In genomic region chr6:29751480-29751879, GRCh38 we compare ENCODE assay signal across 11 cellular contexts. TPM values are rescaled to one million over a fixed set of nuclear protein-coding genes. Genes with fewer than 3 reads are reported as not detected.
DNase-seq lines count a peak whose midpoint lies in the region; ATAC-seq lines count a peak whose summit lies in the region.
"Had no signal": no experiment of that assay in that cellular context is flagged by ENCODE, and none has a peak within 500 bp of the region (broad histone marks: within the 10 kb centered on the region; RNA-seq: fewer than 3 reads in every experiment).

No MANE protein-coding gene starts in this region.

- H3K27ac Mint-ChIP-seq in activated naive CD8-positive, alpha-beta T cell, result no peak overlapping the region
- H3K27ac Mint-ChIP-seq in activated naive CD8-positive, alpha-beta T cell treated with anti-CD3 and anti-CD28 coated beads, Interleukin-2, amount 50 U/mL, for 24 hours, result no peak overlapping the region
- no peak overlapping the region for H3K27ac Mint-ChIP-seq in activated CD4-positive, alpha-beta memory T cell treated with anti-CD3 and anti-CD28 coated beads for 36 hours

- H3K9me3 ChIP-seq in iPS-15b (ENCODE audit: control insufficient read depth, insufficient read depth, low read length), result no peaks in the 10 kb centered on the region
- no peaks in the 10 kb centered on the region for H3K9me3 ChIP-seq in subcutaneous abdominal adipose tissue (ENCODE audit: control insufficient read depth in 5 of 5, low read length in 5 of 5)

- no peak for ATAC-seq in activated naive CD8-positive, alpha-beta T cell treated with anti-CD3 and anti-CD28 coated beads, Interleukin-2, amount 50 U/mL, for 24 hours

- H3K27me3 Mint-ChIP-seq in activated naive CD8-positive, alpha-beta T cell, result no peaks in the 10 kb centered on the region
- peaks cover 4% of the 10 kb centered on the region for H3K27me3 Mint-ChIP-seq in activated naive CD8-positive, alpha-beta T cell treated with anti-CD3 and anti-CD28 coated beads, Interleukin-2, amount 50 U/mL, for 24 hours
- peaks cover 7% of the 10 kb centered on the region for H3K27me3 Mint-ChIP-seq in activated CD4-positive, alpha-beta memory T cell treated with anti-CD3 and anti-CD28 coated beads for 36 hours

- DNase-seq in activated naive CD8-positive, alpha-beta T cell treated with anti-CD3 and anti-CD28 coated beads, Interleukin-2, amount 50 U/mL, for 24 hours, result no peak
- no peak for DNase-seq in activated CD4-positive, alpha-beta memory T cell treated with anti-CD3 and anti-CD28 coated beads for 36 hours
- DNase-seq in NCI-H1694 (lab: John Stamatoyannopoulos, UW) (no peak), pons (ENCODE audit: low spot score) (no peak), AG08395 (ENCODE audit: low spot score) (no peak)
- DNase-seq: activated CD4-positive, alpha-beta T cell treated with anti-CD3 and anti-CD28 coated beads, Interleukin-2, amount 50 U/mL, for 48 hours; NCI-H345; retina had no signal

- H3K4me1 Mint-ChIP-seq in activated naive CD8-positive, alpha-beta T cell (ENCODE audit: low read depth), result peaks cover 40% of the 10 kb centered on the region
- peaks cover 34% of the 10 kb centered on the region for H3K4me1 Mint-ChIP-seq in activated naive CD8-positive, alpha-beta T cell treated with anti-CD3 and anti-CD28 coated beads, Interleukin-2, amount 50 U/mL, for 24 hours
- H3K4me1 Mint-ChIP-seq in activated CD4-positive, alpha-beta memory T cell treated with anti-CD3 and anti-CD28 coated beads for 36 hours (ENCODE audit: low read depth), result peaks cover 28% of the 10 kb centered on the region

- no peak overlapping the region for H3K9ac ChIP-seq in iPS-15b (ENCODE audit: low read depth, low read length)
- H3K9ac ChIP-seq in subcutaneous abdominal adipose tissue (ENCODE audit: low read length in 5 of 5), result peak overlapping the region in 1 of 5 donors; percentile 82

- no peaks in the 10 kb centered on the region for H3K36me3 ChIP-seq in iPS-15b (ENCODE audit: control insufficient read depth, insufficient read depth, low read length)
- no peaks in the 10 kb centered on the region for H3K36me3 ChIP-seq in subcutaneous abdominal adipose tissue (ENCODE audit: control insufficient read depth in 5 of 5, insufficient read depth in 5 of 5, low read length in 5 of 5)

- intact Hi-C loops in activated CD4-positive, alpha-beta memory T cell treated with anti-CD3 and anti-CD28 coated beads for 36 hours (cut with micrococcal nuclease), result loop anchor here (5.0 kb wide), 2 partner anchors 76 to 216 kb away; partner anchors contain the start of gene HLA-G

- H3K27ac ChIP-seq in subcutaneous abdominal adipose tissue (ENCODE audit: low read depth, low read length), result peak overlapping the region; percentile 90

- CTCF ChIA-PET in activated CD4-positive, alpha-beta memory T cell treated with anti-CD3 and anti-CD28 coated beads for 36 hours (lab: Charles Lee), result interaction anchor here (0.6 to 8.7 kb wide), 9 partner anchors 16 to 102 kb away, joined by 3 to 103 read pairs (median 4); no protein-coding TSS in a partner anchor

- H3K4me3 Mint-ChIP-seq in activated naive CD8-positive, alpha-beta T cell, result peak overlapping the region; percentile 92
- H3K4me3 Mint-ChIP-seq in activated naive CD8-positive, alpha-beta T cell treated with anti-CD3 and anti-CD28 coated beads, Interleukin-2, amount 50 U/mL, for 24 hours, result no peak overlapping the region
- peak overlapping the region; percentile 90 for H3K4me3 Mint-ChIP-seq in activated CD4-positive, alpha-beta memory T cell treated with anti-CD3 and anti-CD28 coated beads for 36 hours

- H3K9me3 Mint-ChIP-seq in activated naive CD8-positive, alpha-beta T cell (ENCODE audit: low read depth), result no peaks in the 10 kb centered on the region
- no peaks in the 10 kb centered on the region for H3K9me3 Mint-ChIP-seq in activated naive CD8-positive, alpha-beta T cell treated with anti-CD3 and anti-CD28 coated beads, Interleukin-2, amount 50 U/mL, for 24 hours
- no peaks in the 10 kb centered on the region for H3K9me3 Mint-ChIP-seq in activated CD4-positive, alpha-beta memory T cell treated with anti-CD3 and anti-CD28 coated beads for 36 hours

- H3K4me3 ChIP-seq in iPS-15b (ENCODE audit: low read depth, low read length), result peak overlapping the region; percentile 68
- peak overlapping the region in 2 of 5 donors; percentile 59 to 72 for H3K4me3 ChIP-seq in subcutaneous abdominal adipose tissue (ENCODE audit: low read depth in 1 of 5, low read length in 5 of 5)

- POLR2A ChIA-PET in activated CD4-positive, alpha-beta memory T cell treated with anti-CD3 and anti-CD28 coated beads for 36 hours (lab: Charles Lee), result interaction anchor here (0.9 kb wide), 1 partner anchor 309 kb away, joined by 3 read pairs; the partner anchor contains the start of gene POLR1H

- peaks cover 76% of the 10 kb centered on the region for H3K27me3 ChIP-seq in iPS-15b (ENCODE audit: control insufficient read depth, insufficient read depth, low read length)
- H3K27me3 ChIP-seq in subcutaneous abdominal adipose tissue (ENCODE audit: control insufficient read depth in 5 of 5, insufficient read depth in 4 of 5, low read length in 5 of 5), result peaks cover 0 to 7% (median 3%) of the 10 kb centered on the region in 5 donors

- no peaks in the 10 kb centered on the region for H3K36me3 Mint-ChIP-seq in activated naive CD8-positive, alpha-beta T cell
- no peaks in the 10 kb centered on the region for H3K36me3 Mint-ChIP-seq in activated naive CD8-positive, alpha-beta T cell treated with anti-CD3 and anti-CD28 coated beads, Interleukin-2, amount 50 U/mL, for 24 hours (ENCODE audit: low read depth)
- H3K36me3 Mint-ChIP-seq in activated CD4-positive, alpha-beta memory T cell treated with anti-CD3 and anti-CD28 coated beads for 36 hours, result no peaks in the 10 kb centered on the region

- H3K4me1 ChIP-seq in iPS-15b (ENCODE audit: control insufficient read depth, insufficient read depth, low read length), result peaks cover 11% of the 10 kb centered on the region
- peaks cover 0 to 36% (median 34%) of the 10 kb centered on the region in 5 donors for H3K4me1 ChIP-seq in subcutaneous abdominal adipose tissue (ENCODE audit: control insufficient read depth in 5 of 5, insufficient read depth in 5 of 5, low read length in 5 of 5)

RNA-seq across cellular contexts. Expression of gene HLA-F, which starts 28.2 kb away (rescaled TPM):
- total RNA-seq in activated CD4-positive, alpha-beta memory T cell treated with anti-CD3 and anti-CD28 coated beads for 36 hours, result 100 to 1,000 TPM; 256 to 270 TPM
